ENCODE assay signal across 10 cellular contexts in the genomic region with DNA sequence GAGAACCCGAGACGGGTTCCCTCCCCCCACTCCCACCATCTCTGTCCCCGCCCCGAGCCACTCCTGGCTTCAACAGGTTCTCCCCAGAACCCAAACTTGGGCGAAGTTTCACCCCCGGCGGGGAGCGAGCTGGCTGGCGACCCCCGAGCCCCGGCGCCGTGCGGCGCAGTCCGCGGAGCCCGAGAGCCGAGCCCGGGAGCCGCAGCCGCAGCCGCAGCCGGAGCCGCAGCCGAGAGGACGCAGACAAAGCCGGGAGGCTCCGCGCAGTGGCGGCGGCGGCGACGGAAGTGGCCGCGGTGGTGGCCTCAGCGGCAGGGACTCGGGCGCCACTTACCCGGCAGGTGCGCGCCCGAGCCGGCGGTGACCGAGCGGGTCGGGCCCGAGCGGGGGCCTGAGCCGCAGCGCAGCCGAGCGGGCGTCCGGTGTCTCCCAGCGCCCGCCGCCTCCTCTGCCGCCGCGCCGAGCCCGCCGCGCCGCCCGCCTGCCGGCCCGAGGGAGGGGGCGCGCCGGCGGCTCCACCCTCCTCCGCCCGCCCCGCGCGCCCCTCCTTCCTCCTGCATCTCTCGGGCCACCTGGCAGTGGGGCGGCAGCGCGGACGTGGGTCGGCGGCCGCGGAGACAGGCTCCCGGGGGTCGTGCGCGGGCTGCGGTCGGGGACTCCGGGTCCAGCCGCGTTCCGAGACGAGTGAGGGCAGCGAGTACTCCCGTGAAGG. TPM values are rescaled to one million over a fixed set of nuclear protein-coding genes. Genes with fewer than 3 reads are reported as not detected.
DNase-seq lines count a peak whose midpoint lies in the region; ATAC-seq, FAIRE-seq and TF ChIP-seq lines count a peak whose summit lies in the region.
"Had no signal": no experiment of that assay in that cellular context is flagged by ENCODE, and none has a peak within 500 bp of the region (broad histone marks: within the 10 kb centered on the region; RNA-seq: fewer than 3 reads in every experiment).

A gene with protein sequence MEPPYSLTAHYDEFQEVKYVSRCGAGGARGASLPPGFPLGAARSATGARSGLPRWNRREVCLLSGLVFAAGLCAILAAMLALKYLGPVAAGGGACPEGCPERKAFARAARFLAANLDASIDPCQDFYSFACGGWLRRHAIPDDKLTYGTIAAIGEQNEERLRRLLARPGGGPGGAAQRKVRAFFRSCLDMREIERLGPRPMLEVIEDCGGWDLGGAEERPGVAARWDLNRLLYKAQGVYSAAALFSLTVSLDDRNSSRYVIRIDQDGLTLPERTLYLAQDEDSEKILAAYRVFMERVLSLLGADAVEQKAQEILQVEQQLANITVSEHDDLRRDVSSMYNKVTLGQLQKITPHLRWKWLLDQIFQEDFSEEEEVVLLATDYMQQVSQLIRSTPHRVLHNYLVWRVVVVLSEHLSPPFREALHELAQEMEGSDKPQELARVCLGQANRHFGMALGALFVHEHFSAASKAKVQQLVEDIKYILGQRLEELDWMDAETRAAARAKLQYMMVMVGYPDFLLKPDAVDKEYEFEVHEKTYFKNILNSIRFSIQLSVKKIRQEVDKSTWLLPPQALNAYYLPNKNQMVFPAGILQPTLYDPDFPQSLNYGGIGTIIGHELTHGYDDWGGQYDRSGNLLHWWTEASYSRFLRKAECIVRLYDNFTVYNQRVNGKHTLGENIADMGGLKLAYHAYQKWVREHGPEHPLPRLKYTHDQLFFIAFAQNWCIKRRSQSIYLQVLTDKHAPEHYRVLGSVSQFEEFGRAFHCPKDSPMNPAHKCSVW (minus strand): TSS at position 450 of the 712 bp plus-strand sequence. CDS start 1,181 bp downstream, outside the sequence.

- no peak within 1 kb of the TSS for H2AFZ ChIP-seq in H9 (ENCODE audit: low read length)
- no peak within 1 kb of the TSS for H2AFZ ChIP-seq in astrocyte (ENCODE audit: low read depth, low read length)

- H3T11ph ChIP-seq in H9 (ENCODE audit: low read length) = no peak within 1 kb of the TSS

- H3K9me3 Mint-ChIP-seq in H9 (no peaks in the 10 kb centered on the region; a peak in 1 of 5 replicates), astrocyte (ENCODE audit: unreplicated experiment) (peaks cover 5% of the 10 kb centered on the region), nephron (no peaks in the 10 kb centered on the region)

- H3K27ac Mint-ChIP-seq in H9 = no peak within 1 kb of the TSS; a peak in 1 of 7 replicates
- no peak within 1 kb of the TSS for H3K27ac Mint-ChIP-seq in astrocyte (ENCODE audit: unreplicated experiment)
- H3K27ac Mint-ChIP-seq in nephron = no peak within 1 kb of the TSS

- WGBS in H9 (ENCODE audit: extremely low coverage, insufficient read length, low lambda C conversion rate) = no CpG with 5 or more reads among the region's 102 CpGs

- H3K9ac ChIP-seq in BLaER1 treated with 17β-estradiol and CSF1 and Interleukin-3, amounts not matched to agents 10 nM and 100 nM = peak within 1 kb of the TSS in 10 of 11 experiments; percentile 4 to 65 (median 36); a peak in 10 of 22 replicates
- H3K9ac ChIP-seq in H9 (ENCODE audit: extremely low read depth, insufficient read length, low read length) = no peak within 1 kb of the TSS
- H3K9ac ChIP-seq in astrocyte (ENCODE audit: low read length) = no peak within 1 kb of the TSS

- H3K79me2 ChIP-seq in H9 (ENCODE audit: insufficient read depth, low read length) = no peaks in the 10 kb centered on the region
- no peaks in the 10 kb centered on the region for H3K79me2 ChIP-seq in astrocyte (ENCODE audit: insufficient read depth, low read length)

- H3K14ac ChIP-seq in H9 (ENCODE audit: insufficient read depth, low read length) = peak within 1 kb of the TSS; percentile 17; the same call in 1 of the 2 replicates

- H3K79me1 ChIP-seq in H9 (ENCODE audit: insufficient read depth, low read depth, low read length, poor library complexity, severe bottlenecking) = no peaks in the 10 kb centered on the region

- ATAC-seq in HG02970 (IDR thresholded peaks at IDR 0.05; ENCODE audit: low FRiP score, unreplicated experiment) = no peak

- H3K23me2 ChIP-seq in H9 (ENCODE audit: insufficient read length, low read depth, low read length, poor library complexity, severe bottlenecking) = peaks cover 9% of the 10 kb centered on the region

- H3K9me3 ChIP-seq in BLaER1 treated with 17β-estradiol and CSF1 and Interleukin-3, amounts not matched to agents 10 nM and 100 nM (replicated peaks in 1 of 11) = peaks cover 0 to 13% (median 8%) of the 10 kb centered on the region in 11 experiments; a peak in 11 of 22 replicates
- no peaks in the 10 kb centered on the region for H3K9me3 ChIP-seq in H9 (ENCODE audit: control insufficient read depth, low read depth, low read length)
- H3K9me3 ChIP-seq in astrocyte (ENCODE audit: insufficient read depth, low read depth, low read length) = no peaks in the 10 kb centered on the region

- peak within 1 kb of the TSS; percentile 89 to 96 (median 94) for H3K4me2 ChIP-seq in BLaER1 treated with 17β-estradiol and CSF1 and Interleukin-3, amounts not matched to agents 10 nM and 100 nM
- H3K4me2 ChIP-seq in H9 (ENCODE audit: insufficient read depth, insufficient read length, low read length) (peak within 1 kb of the TSS; percentile 48), astrocyte (ENCODE audit: low read length) (peak within 1 kb of the TSS; percentile 44)

- H3K56ac ChIP-seq in H9 (ENCODE audit: insufficient read length, low read depth, low read length) = no peak within 1 kb of the TSS

- H3K27me3 Mint-ChIP-seq in H9 (ENCODE audit: low read depth) (peaks cover 83% of the 10 kb centered on the region), astrocyte (ENCODE audit: low read depth, unreplicated experiment) (peaks cover 71% of the 10 kb centered on the region), nephron (ENCODE audit: low read depth) (peaks cover 84% of the 10 kb centered on the region)

- no peak within 1 kb of the TSS for H4K5ac ChIP-seq in H9 (ENCODE audit: insufficient read length, low read depth, low read length)

- no peak within 1 kb of the TSS for H2BK5ac ChIP-seq in H9 (ENCODE audit: insufficient read length, low read length)

- no peak within 1 kb of the TSS for H3K23ac ChIP-seq in H9 (ENCODE audit: insufficient read length, low read depth, low read length)

- peak within 1 kb of the TSS; percentile 55 to 77 for H3K4me3 Mint-ChIP-seq in H9
- no peak within 1 kb of the TSS for H3K4me3 Mint-ChIP-seq in astrocyte (ENCODE audit: unreplicated experiment)
- peak within 1 kb of the TSS; percentile 68 to 75 (median 69) for H3K4me3 Mint-ChIP-seq in nephron

- H3K36me3 Mint-ChIP-seq in H9 (ENCODE audit: insufficient read depth in 1 of 3, low read depth in 3 of 3) (peaks cover 0 to 8% (median 0%) of the 10 kb centered on the region in 3 experiments; a peak in 3 of 7 replicates), astrocyte (ENCODE audit: low read depth, unreplicated experiment) (peaks cover 2% of the 10 kb centered on the region), nephron (ENCODE audit: low read depth) (no peaks in the 10 kb centered on the region)

- TF ChIP-seq CTCF in H9 (conservative IDR thresholded peaks at IDR 0.05) (no peak), astrocyte (IDR thresholded peaks at IDR 0.05; ENCODE audit: insufficient read depth, low read depth, low read length) (no peak), nephron (IDR thresholded peaks at IDR 0.05; ENCODE audit: unreplicated experiment in 3 of 3) (no peak)

- no peak for FAIRE-seq in astrocyte (lab: Jason Lieb, UNC)

- no peak within 1 kb of the TSS for H2BK15ac ChIP-seq in H9 (ENCODE audit: low read depth, low read length)

- H3K18ac ChIP-seq in H9 (ENCODE audit: insufficient read length, low read depth, low read length) = no peak within 1 kb of the TSS

- H3K4me1 ChIP-seq in BLaER1 treated with 17β-estradiol and CSF1 and Interleukin-3, amounts not matched to agents 10 nM and 100 nM = peaks cover 6 to 26% (median 20%) of the 10 kb centered on the region in 10 experiments; a peak in 15 of 20 replicates
- H3K4me1 ChIP-seq in H9 (ENCODE audit: insufficient read depth, low read length) (peaks cover 2% of the 10 kb centered on the region; the same call in 1 of the 2 replicates), astrocyte (ENCODE audit: insufficient read depth, low read length) (no peaks in the 10 kb centered on the region)

- H2BK120ac ChIP-seq in H9 (ENCODE audit: low read depth, low read length, poor library complexity, severe bottlenecking) = no peak within 1 kb of the TSS

- no peaks in the 10 kb centered on the region for H3K36me3 ChIP-seq in BLaER1 treated with 17β-estradiol and CSF1 and Interleukin-3, amounts not matched to agents 10 nM and 100 nM
- H3K36me3 ChIP-seq in astrocyte (ENCODE audit: insufficient read depth, low read length) = no peaks in the 10 kb centered on the region

- no peak within 1 kb of the TSS for H4K91ac ChIP-seq in H9 (ENCODE audit: insufficient read length, low read depth, low read length)

- H3K4me1 Mint-ChIP-seq in H9 (peaks cover 20 to 36% of the 10 kb centered on the region in 2 experiments), astrocyte (ENCODE audit: low read depth, unreplicated experiment) (no peaks in the 10 kb centered on the region), nephron (peaks cover 4% of the 10 kb centered on the region)

- H2BK20ac ChIP-seq in H9 (ENCODE audit: low read depth, low read length, poor library complexity, severe bottlenecking) = no peak within 1 kb of the TSS

- peak within 1 kb of the TSS; percentile 50 to 71 (median 61) for H3K4me3 ChIP-seq in BLaER1 treated with 17β-estradiol and CSF1 and Interleukin-3, amounts not matched to agents 10 nM and 100 nM
- H3K4me3 ChIP-seq in astrocyte (ENCODE audit: insufficient read depth, low read depth, low read length) = no peak within 1 kb of the TSS

- no peak within 1 kb of the TSS for H2AK5ac ChIP-seq in H9 (ENCODE audit: insufficient read length, low read length)

- H4K8ac ChIP-seq in H9 (replicated peaks; ENCODE audit: insufficient read length, low read depth, low read length) = no peak within 1 kb of the TSS

- peaks cover 62 to 86% (median 74%) of the 10 kb centered on the region in 11 experiments for H3K27me3 ChIP-seq in BLaER1 treated with 17β-estradiol and CSF1 and Interleukin-3, amounts not matched to agents 10 nM and 100 nM
- H3K27me3 ChIP-seq in H9 (ENCODE audit: insufficient read depth, low read length) (peaks cover 34% of the 10 kb centered on the region), astrocyte (ENCODE audit: insufficient read depth, low read length) (peaks cover 36% of the 10 kb centered on the region)

- H3K4ac ChIP-seq in H9 (ENCODE audit: low read depth, low read length) = no peak within 1 kb of the TSS

- peaks cover 0 to 90% (median 51%) of the 10 kb centered on the region in 11 experiments; a peak in 18 of 22 replicates for H4K20me1 ChIP-seq in BLaER1 treated with 17β-estradiol and CSF1 and Interleukin-3, amounts not matched to agents 10 nM and 100 nM
- H4K20me1 ChIP-seq in H9 (ENCODE audit: control insufficient read depth, insufficient read depth, insufficient read length) = no peaks in the 10 kb centered on the region
- no peaks in the 10 kb centered on the region for H4K20me1 ChIP-seq in astrocyte (ENCODE audit: insufficient read depth, low read length)

- H3K27ac ChIP-seq in BLaER1 treated with 17β-estradiol and CSF1 and Interleukin-3, amounts not matched to agents 10 nM and 100 nM = no peak within 1 kb of the TSS
- H3K27ac ChIP-seq in H9 (ENCODE audit: insufficient read length, low read depth, low read length) (no peak within 1 kb of the TSS), astrocyte (ENCODE audit: low read depth, low read length) (no peak within 1 kb of the TSS)

- no peak within 1 kb of the TSS for H2BK12ac ChIP-seq in H9 (ENCODE audit: insufficient read length, low read depth, low read length)

- DNase-seq in H9 = peak; percentile 41
- DNase-seq in astrocyte (ENCODE audit: low read depth) = no peak
- no peak for DNase-seq in anterior cingulate cortex (lab: John Stamatoyannopoulos, UW)
- DNase-seq in NCI-H774 (lab: John Stamatoyannopoulos, UW) = no peak
- no peak for DNase-seq in COR-L47 (lab: John Stamatoyannopoulos, UW)
- DNase-seq: effector CD4-positive, alpha-beta T cell had no signal

RNA-seq across cellular contexts. Expression of the gene that starts here (rescaled TPM):
- total RNA-seq in H9 (2021) = 8.2 and 8.4 TPM in 2 replicates
- 0.14 TPM in 1 of 2 replicates, not detected in the other for total RNA-seq in astrocyte
- total RNA-seq: lung microvascular endothelial cell had no signal

Comparison
In these comparisons a context has a peak if more than half of its experiments do, and no peak if none do; other contexts are left out.
1. H3K4me2 ChIP-seq: peak in every context shown above with its lines; median percentile 94 in BLaER1 treated with 17β-estradiol and CSF1 and Interleukin-3, amounts not matched to agents 10 nM and 100 nM; 48 in H9; 44 in astrocyte.
2. H3K9ac ChIP-seq: peak in BLaER1 treated with 17β-estradiol and CSF1 and Interleukin-3, amounts not matched to agents 10 nM and 100 nM (10 of 11); none in H9 (single experiment) and astrocyte (single experiment).